Comparison of ENCODE assay signal across 12 cellular contexts in genomic region chr1:198597690-198598430, GRCh38. TPM values are rescaled to one million over a fixed set of nuclear protein-coding genes. Genes with fewer than 3 reads are reported as not detected.
DNase-seq lines count a peak whose midpoint lies in the region; ATAC-seq and TF ChIP-seq lines count a peak whose summit lies in the region.
"Had no signal": no experiment of that assay in that cellular context is flagged by ENCODE, and none has a peak within 500 bp of the region (broad histone marks: within the 10 kb centered on the region; RNA-seq: fewer than 3 reads in every experiment).

No MANE protein-coding gene starts in this region.

- peaks cover 16% of the 10 kb centered on the region for H3K9me3 Mint-ChIP-seq in activated T-cell treated with anti-CD3 and anti-CD28 coated beads, Interleukin-2, amount 50 U/mL, for 4 hours
- peaks cover 18 to 29% of the 10 kb centered on the region in 2 donors for H3K9me3 Mint-ChIP-seq in stimulated activated naive B cell treated with anti-CD40 and anti-IgM and Interleukin-4, amounts not matched to agents 10 μg/mL and 1 μg/mL and 100 μg/mL, for 72 hours

- H3K4me2 ChIP-seq in SU-DHL-6 (ENCODE audit: low read depth, low read length, poor library complexity, severe bottlenecking): peak overlapping the region; percentile 100

- H3K4me3 Mint-ChIP-seq in activated T-cell treated with anti-CD3 and anti-CD28 coated beads, Interleukin-2, amount 50 U/mL, for 4 hours: peak overlapping the region; percentile 58
- H3K4me3 Mint-ChIP-seq in stimulated activated naive B cell treated with anti-CD40 and anti-IgM and Interleukin-4, amounts not matched to agents 10 μg/mL and 1 μg/mL and 100 μg/mL, for 72 hours: peak overlapping the region; percentile 83 to 93

- peak overlapping the region; percentile 92 for H3K27ac ChIP-seq in SU-DHL-6 (ENCODE audit: low read depth, low read length)

- H2AFZ ChIP-seq in SU-DHL-6 (ENCODE audit: low read depth, low read length, severe bottlenecking): no peak overlapping the region

- peak overlapping the region; percentile 77 for H3K9ac ChIP-seq in SU-DHL-6 (ENCODE audit: low read length)

- TF ChIP-seq CTCF in SU-DHL-6 (IDR thresholded peaks at IDR 0.05; ENCODE audit: insufficient read depth, low read length, poor library complexity, severe bottlenecking): no peak

- ATAC-seq in activated T-cell treated with anti-CD3 and anti-CD28 coated beads, Interleukin-2, amount 50 U/mL, for 4 hours: no peak
- peak; percentile 31 for ATAC-seq in HG02623 (IDR thresholded peaks at IDR 0.05; ENCODE audit: unreplicated experiment)
- ATAC-seq in stimulated activated naive B cell treated with anti-CD40 and anti-IgM and Interleukin-4, amounts not matched to agents 10 μg/mL and 1 μg/mL and 100 μg/mL, for 72 hours (replicated peaks): peak; percentile 25 to 31

- H3K36me3 ChIP-seq in SU-DHL-6 (ENCODE audit: low read length): peaks cover 25% of the 10 kb centered on the region

- peaks cover 45% of the 10 kb centered on the region for H3F3A ChIP-seq in SU-DHL-6 (ENCODE audit: insufficient read depth)

- no peaks in the 10 kb centered on the region for H4K20me1 ChIP-seq in SU-DHL-6 (ENCODE audit: low read depth, low read length)

- peak overlapping the region; percentile 70 for H3K4me3 ChIP-seq in SU-DHL-6 (ENCODE audit: insufficient read depth, low read length, poor library complexity, severe bottlenecking)

- peaks cover 7% of the 10 kb centered on the region for H3K36me3 Mint-ChIP-seq in activated T-cell treated with anti-CD3 and anti-CD28 coated beads, Interleukin-2, amount 50 U/mL, for 4 hours (ENCODE audit: insufficient read depth)
- peaks cover 43 to 46% of the 10 kb centered on the region in 2 donors for H3K36me3 Mint-ChIP-seq in stimulated activated naive B cell treated with anti-CD40 and anti-IgM and Interleukin-4, amounts not matched to agents 10 μg/mL and 1 μg/mL and 100 μg/mL, for 72 hours

- no peaks in the 10 kb centered on the region for H3K9me2 ChIP-seq in SU-DHL-6 (replicated peaks; ENCODE audit: insufficient read depth, low read length)

- H3K9me3 ChIP-seq in SU-DHL-6 (ENCODE audit: insufficient read depth, low read length): no peaks in the 10 kb centered on the region

- no peaks in the 10 kb centered on the region for H3K27me3 ChIP-seq in SU-DHL-6 (ENCODE audit: low read length)

- H3K27me3 Mint-ChIP-seq in activated T-cell treated with anti-CD3 and anti-CD28 coated beads, Interleukin-2, amount 50 U/mL, for 4 hours (ENCODE audit: low read depth): no peaks in the 10 kb centered on the region
- no peaks in the 10 kb centered on the region for H3K27me3 Mint-ChIP-seq in stimulated activated naive B cell treated with anti-CD40 and anti-IgM and Interleukin-4, amounts not matched to agents 10 μg/mL and 1 μg/mL and 100 μg/mL, for 72 hours

- no peak for DNase-seq in activated T-cell treated with anti-CD3 and anti-CD28 coated beads, Interleukin-2, amount 50 U/mL, for 4 hours
- DNase-seq in activated T-cell treated with anti-CD3 and anti-CD28 coated beads, Interleukin-2, amount 50 U/mL, for 48 hours: no peak
- no peak for DNase-seq in stimulated activated naive B cell treated with anti-CD40 and anti-IgM and Interleukin-4, amounts not matched to agents 10 μg/mL and 1 μg/mL and 100 μg/mL, for 72 hours
- no peak for DNase-seq in NCI-H187 treated with DMSO at 0.1 percent for 48 hours (lab: John Stamatoyannopoulos, UW)
- DNase-seq in stimulated activated CD8-positive, alpha-beta memory T cell treated with anti-CD3 and anti-CD28 coated beads, Interleukin-4, amount 100 ng/mL, for 48 hours: no peak
- DNase-seq in stimulated activated CD4-positive, alpha-beta T cell treated with anti-CD3 and anti-CD28 coated beads, Interleukin-2, amount 100 ng/mL, for 48 hours: no peak
- DNase-seq: NCI-H774, trophoblast cell had no signal

- peaks cover 33% of the 10 kb centered on the region for H3K79me2 ChIP-seq in SU-DHL-6 (ENCODE audit: insufficient read depth, low read length)

- peaks cover 81% of the 10 kb centered on the region for H3K4me1 Mint-ChIP-seq in activated T-cell treated with anti-CD3 and anti-CD28 coated beads, Interleukin-2, amount 50 U/mL, for 4 hours (ENCODE audit: low read depth)
- H3K4me1 Mint-ChIP-seq in stimulated activated naive B cell treated with anti-CD40 and anti-IgM and Interleukin-4, amounts not matched to agents 10 μg/mL and 1 μg/mL and 100 μg/mL, for 72 hours: peaks cover 50 to 74% of the 10 kb centered on the region in 2 donors

- peak overlapping the region; percentile 100 for H3K27ac Mint-ChIP-seq in stimulated activated naive B cell treated with anti-CD40 and anti-IgM and Interleukin-4, amounts not matched to agents 10 μg/mL and 1 μg/mL and 100 μg/mL, for 72 hours

RNA-seq across cellular contexts. Expression of gene PTPRC, which starts 41.0 kb away (rescaled TPM):
- 100 to 1,000 TPM; 181 to 243 (median 224) TPM for total RNA-seq in activated T-cell treated with anti-CD3 and anti-CD28 coated beads, Interleukin-2, amount 50 U/mL, for 4 hours
- total RNA-seq: bronchial epithelial cell had no signal

RNA-seq across cellular contexts. Expression of gene ATP6V1G3, which starts 57.4 kb away (rescaled TPM):
- not detected for total RNA-seq in activated T-cell treated with anti-CD3 and anti-CD28 coated beads, Interleukin-2, amount 50 U/mL, for 4 hours
- total RNA-seq: bronchial epithelial cell, frontal cortex had no signal

Comparison
In these comparisons a context has a peak if more than half of its experiments do, and no peak if none do; other contexts are left out.
1. ATAC-seq: peak in HG02623 (single experiment) and stimulated activated naive B cell treated with anti-CD40 and anti-IgM and Interleukin-4, amounts not matched to agents 10 μg/mL and 1 μg/mL and 100 μg/mL, for 72 hours (2 of 2); none in activated T-cell treated with anti-CD3 and anti-CD28 coated beads, Interleukin-2, amount 50 U/mL, for 4 hours (0 of 2).